22 cellular contexts compared by ENCODE assay signal in the genomic region with DNA sequence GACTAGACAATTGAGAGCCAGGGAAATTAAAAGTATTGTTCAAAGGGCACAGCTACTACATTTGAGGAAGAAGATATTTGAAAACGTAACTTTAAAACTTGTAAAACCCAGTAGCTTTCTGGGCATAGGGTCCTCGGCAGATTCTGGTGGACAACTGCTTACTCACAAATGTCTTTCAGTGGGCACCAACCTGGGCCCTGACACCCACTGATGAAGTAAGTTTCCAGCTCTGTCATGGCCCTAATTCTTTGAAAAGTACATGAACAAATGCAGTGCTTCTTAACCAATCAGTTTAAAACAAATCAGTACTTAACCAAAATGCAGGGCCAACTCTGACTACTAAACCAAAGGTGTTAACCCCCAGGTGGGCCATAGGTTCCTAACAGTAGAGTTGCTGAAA.
DNase-seq lines count a peak whose midpoint lies in the region; ATAC-seq, FAIRE-seq and TF ChIP-seq lines count a peak whose summit lies in the region.
"Had no signal": no experiment of that assay in that cellular context is flagged by ENCODE, and none has a peak within 500 bp of the region (broad histone marks: within the 10 kb centered on the region; RNA-seq: fewer than 3 reads in every experiment).

No MANE protein-coding gene starts in this region.

- H3K4me2 ChIP-seq in mesenchymal stem cell (ENCODE audit: low read length, poor library complexity, severe bottlenecking) = no peak overlapping the region
- H3K4me2 ChIP-seq in neural progenitor cell = peak overlapping the region; percentile 82
- H3K4me2 ChIP-seq: BLaER1 had no signal

- DNase-seq in NCI-H69 (lab: John Stamatoyannopoulos, UW) = peak; percentile 74
- DNase-seq in mesenchymal stem cell = no peak
- no peak for DNase-seq in neural progenitor cell (ENCODE audit: low spot score)
- DNase-seq in psoas muscle = no peak
- no peak for DNase-seq in RCC 7860 (ENCODE audit: low spot score)
- DNase-seq in T-helper 9 cell = no peak
- DNase-seq in GDM1 (lab: John Stamatoyannopoulos, UW) = no peak
- DNase-seq: CD4-positive, alpha-beta T cell; COR-L47; DMS79; H9; HFFc6; NCI-H1092; NCI-H1436 treated with DMSO at 0.1 percent for 48 hours; NCI-H2029; NCI-H2227 treated with DMSO at 0.1 percent for 48 hours; NCI-H510A; NCI-H748 treated with DMSO at 0.1 percent for 48 hours had no signal

- no peak overlapping the region for H2BK5ac ChIP-seq in mesenchymal stem cell (ENCODE audit: low read depth, low read length, poor library complexity, severe bottlenecking)

- H3K4ac ChIP-seq in mesenchymal stem cell (ENCODE audit: low read depth in 1 of 2, low read length in 2 of 2) = no peak overlapping the region

- TF ChIP-seq CTCF in neural progenitor cell (IDR thresholded peaks at IDR 0.05) (no peak), psoas muscle (IDR thresholded peaks at IDR 0.05) (no peak)

- no peak overlapping the region for H3K23ac ChIP-seq in mesenchymal stem cell (ENCODE audit: low read length in 2 of 2)

- H3K36me3 ChIP-seq in mesenchymal stem cell (ENCODE audit: control insufficient read depth in 1 of 2, insufficient read depth in 2 of 2, low read depth in 1 of 2, low read length in 2 of 2) (no peaks in the 10 kb centered on the region), neural progenitor cell (no peaks in the 10 kb centered on the region), psoas muscle (ENCODE audit: insufficient read depth in 1 of 2, low read depth in 1 of 2) (no peaks in the 10 kb centered on the region)
- H3K36me3 ChIP-seq: BLaER1 had no signal

- H3K27me3 ChIP-seq in mesenchymal stem cell (ENCODE audit: control insufficient read depth in 1 of 2, insufficient read depth in 1 of 2, low read length in 2 of 2) (peaks cover 18 to 26% of the 10 kb centered on the region in 2 experiments), neural progenitor cell (peaks cover 12% of the 10 kb centered on the region), psoas muscle (ENCODE audit: insufficient read depth in 3 of 3, low read length in 2 of 3) (peaks cover 0 to 4% (median 0%) of the 10 kb centered on the region in 3 donors)
- H3K27me3 ChIP-seq: BLaER1 had no signal

- no peaks in the 10 kb centered on the region for H3K79me2 ChIP-seq in neural progenitor cell (ENCODE audit: low read depth)

- peak overlapping the region; percentile 6 for H4K8ac ChIP-seq in mesenchymal stem cell (ENCODE audit: low read length)

- H2BK12ac ChIP-seq in mesenchymal stem cell (ENCODE audit: low read length in 2 of 2) = no peak overlapping the region

- no peak overlapping the region for H3K4me3 Mint-ChIP-seq in neural progenitor cell
- H3K4me3 Mint-ChIP-seq: CD4-positive, alpha-beta T cell; H9; HFFc6 had no signal

- H3K18ac ChIP-seq in mesenchymal stem cell (ENCODE audit: low read depth in 1 of 2, low read length in 2 of 2) = no peak overlapping the region

- no peak overlapping the region for H2BK120ac ChIP-seq in mesenchymal stem cell (ENCODE audit: low read depth, low read length)

- H3K4me1 ChIP-seq in mesenchymal stem cell (ENCODE audit: control insufficient read depth, insufficient read depth, low read depth, low read length) (peaks cover 5% of the 10 kb centered on the region), neural progenitor cell (peaks cover 7% of the 10 kb centered on the region), psoas muscle (no peaks in the 10 kb centered on the region)
- H3K4me1 ChIP-seq: BLaER1 had no signal

- no peaks in the 10 kb centered on the region for H4K20me1 ChIP-seq in neural progenitor cell (ENCODE audit: low read depth)
- H4K20me1 ChIP-seq: BLaER1 had no signal

- peaks cover 38% of the 10 kb centered on the region for H3K4me1 Mint-ChIP-seq in neural progenitor cell

- H3K79me1 ChIP-seq in mesenchymal stem cell (replicated peaks; ENCODE audit: low read length, poor library complexity, severe bottlenecking) = no peaks in the 10 kb centered on the region

- no peak overlapping the region for H2AK5ac ChIP-seq in mesenchymal stem cell (ENCODE audit: low read length, severe bottlenecking)

- H3K27ac ChIP-seq in mesenchymal stem cell (ENCODE audit: low read length, poor library complexity, severe bottlenecking) = no peak overlapping the region
- no peak overlapping the region for H3K27ac ChIP-seq in neural progenitor cell
- no peak overlapping the region for H3K27ac ChIP-seq in psoas muscle
- H3K27ac ChIP-seq: BLaER1 had no signal

- H3K9me3 Mint-ChIP-seq in neural progenitor cell = no peaks in the 10 kb centered on the region
- H3K9me3 Mint-ChIP-seq: CD4-positive, alpha-beta T cell; H9; HFFc6 had no signal

- no peaks in the 10 kb centered on the region for H3K36me3 Mint-ChIP-seq in neural progenitor cell

- intact Hi-C loops in psoas muscle (cut with DNase I) = no loop called here

- H2AFZ ChIP-seq in mesenchymal stem cell (ENCODE audit: low read depth, low read length) = no peak overlapping the region
- H2AFZ ChIP-seq in neural progenitor cell (replicated peaks) = no peak overlapping the region

- H3K4me3 ChIP-seq in mesenchymal stem cell (ENCODE audit: insufficient read depth in 1 of 2, low read depth in 1 of 2, low read length in 2 of 2) (no peak overlapping the region), neural progenitor cell (no peak overlapping the region), psoas muscle (no peak overlapping the region)
- H3K4me3 ChIP-seq: BLaER1, K562 had no signal

- ATAC-seq in psoas muscle = no peak
- ATAC-seq: HepG2, K562, Panc1 had no signal

- H2BK15ac ChIP-seq in mesenchymal stem cell (ENCODE audit: low read depth, poor library complexity, severe bottlenecking) = no peak overlapping the region

- H3K9ac ChIP-seq in mesenchymal stem cell (ENCODE audit: low read length) = no peak overlapping the region
- no peak overlapping the region for H3K9ac ChIP-seq in neural progenitor cell
- H3K9ac ChIP-seq: BLaER1 had no signal

- peaks cover 7% of the 10 kb centered on the region for H3F3A ChIP-seq in neural progenitor cell (ENCODE audit: low read depth)

- WGBS in mesenchymal stem cell = 90% methylated on average over 2 of the region's 2 CpGs
- 53 to 83% (median 68%) methylated on average over 2 of the region's 2 CpGs for WGBS in psoas muscle, 3 donors

- H3K9me3 ChIP-seq in mesenchymal stem cell (ENCODE audit: control insufficient read depth, low read length) = no peaks in the 10 kb centered on the region
- H3K9me3 ChIP-seq in neural progenitor cell (ENCODE audit: low read depth) = no peaks in the 10 kb centered on the region
- no peaks in the 10 kb centered on the region for H3K9me3 ChIP-seq in psoas muscle

- H3K14ac ChIP-seq in mesenchymal stem cell (ENCODE audit: low read length in 2 of 2) = no peak overlapping the region

- H3K27me3 Mint-ChIP-seq in neural progenitor cell (ENCODE audit: insufficient read depth, low read depth) = no peaks in the 10 kb centered on the region

- no peak for FAIRE-seq in RCC 7860 (lab: Jason Lieb, UNC)
- FAIRE-seq: HepG2, K562 had no signal

- no peak overlapping the region for H4K91ac ChIP-seq in mesenchymal stem cell (ENCODE audit: low read length)

- H3K27ac Mint-ChIP-seq in neural progenitor cell = no peak overlapping the region
- H3K27ac Mint-ChIP-seq: CD4-positive, alpha-beta T cell; H9; HFFc6 had no signal
